32 cellular contexts compared by ENCODE assay signal in the genomic region with DNA sequence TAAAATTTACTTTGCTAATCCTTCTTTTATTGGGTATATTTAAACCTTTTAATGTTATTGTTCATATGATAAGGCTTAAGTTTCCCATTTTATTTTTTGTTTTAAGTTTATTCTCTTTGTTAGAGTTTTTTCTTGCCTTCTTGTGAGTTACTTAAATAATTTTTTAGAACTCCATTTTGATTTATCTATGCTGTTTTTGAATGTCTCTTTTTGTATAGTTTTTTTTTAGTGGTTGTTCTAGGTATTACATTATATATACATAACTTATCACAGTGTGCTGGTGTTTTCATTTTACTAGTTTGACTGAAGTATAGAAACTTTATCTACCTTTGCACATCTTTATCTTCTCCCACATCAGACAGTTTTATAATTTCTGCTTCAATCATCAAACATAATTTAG. TPM values are rescaled to one million over a fixed set of nuclear protein-coding genes. Genes with fewer than 3 reads are reported as not detected.
DNase-seq lines count a peak whose midpoint lies in the region; ATAC-seq, FAIRE-seq and TF ChIP-seq lines count a peak whose summit lies in the region.
"Had no signal": no experiment of that assay in that cellular context is flagged by ENCODE, and none has a peak within 500 bp of the region (broad histone marks: within the 10 kb centered on the region; RNA-seq: fewer than 3 reads in every experiment).

No MANE protein-coding gene starts in this region.

- H3K4me1 ChIP-seq in RWPE2 (ENCODE audit: insufficient read depth, poor library complexity, severe bottlenecking), result peaks cover 2% of the 10 kb centered on the region
- H3K4me1 ChIP-seq in naive thymus-derived CD4-positive, alpha-beta T cell (ENCODE audit: control insufficient read depth in 2 of 2, insufficient read depth in 2 of 2, low read length in 2 of 2), result no peaks in the 10 kb centered on the region
- H3K4me1 ChIP-seq: adrenal gland, body of pancreas, lower lobe of right lung, neural progenitor cell, spleen, transverse colon had no signal

- CTCF ChIA-PET in naive thymus-derived CD4-positive, alpha-beta T cell (lab: Charles Lee), result no interaction called here

- intact Hi-C loops in naive thymus-derived CD4-positive, alpha-beta T cell (cut with micrococcal nuclease), result no loop called here

- H3K27me3 Mint-ChIP-seq in naive thymus-derived CD4-positive, alpha-beta T cell, result peaks cover 0 to 30% (median 0%) of the 10 kb centered on the region in 5 donors

- H3K27ac ChIP-seq in RWPE2 (ENCODE audit: poor library complexity, severe bottlenecking), result no peak overlapping the region
- no peak overlapping the region for H3K27ac ChIP-seq in naive thymus-derived CD4-positive, alpha-beta T cell (ENCODE audit: low read depth, low read length)
- H3K27ac ChIP-seq: adrenal gland, body of pancreas, epithelial cell of prostate, GM23248, lower lobe of right lung, neural progenitor cell, spleen, transverse colon, VCaP had no signal

- H3K27ac Mint-ChIP-seq in naive thymus-derived CD4-positive, alpha-beta T cell, result peak overlapping the region in 6 of 9 donors; percentile 2 to 68 (median 24)
- H3K27ac Mint-ChIP-seq: activated CD4-positive, alpha-beta T cell treated with anti-CD3 and anti-CD28 coated beads, Interleukin-2, amount 10 ng/mL, durations not matched to agents 24 days and 14 days; activated naive CD4-positive, alpha-beta T cell treated with anti-CD3 and anti-CD28 coated beads for 36 hours; neural progenitor cell had no signal

- H3K27me3 ChIP-seq in RWPE2 (ENCODE audit: insufficient read depth, poor library complexity, severe bottlenecking), result no peaks in the 10 kb centered on the region
- H3K27me3 ChIP-seq in naive thymus-derived CD4-positive, alpha-beta T cell (ENCODE audit: control insufficient read depth in 2 of 2, insufficient read depth in 2 of 2, low read length in 2 of 2), result no peaks in the 10 kb centered on the region
- H3K27me3 ChIP-seq: BLaER1 treated with 17β-estradiol and CSF1 and Interleukin-3, amounts not matched to agents 10 nM and 100 nM; body of pancreas; neural progenitor cell; transverse colon had no signal

- no peak overlapping the region for H3K4me3 Mint-ChIP-seq in naive thymus-derived CD4-positive, alpha-beta T cell
- H3K4me3 Mint-ChIP-seq: activated CD4-positive, alpha-beta T cell treated with anti-CD3 and anti-CD28 coated beads, Interleukin-2, amount 10 ng/mL, durations not matched to agents 24 days and 14 days; activated naive CD4-positive, alpha-beta T cell treated with anti-CD3 and anti-CD28 coated beads for 36 hours; neural progenitor cell had no signal

- no peaks in the 10 kb centered on the region for H3K9me3 ChIP-seq in RWPE2 (ENCODE audit: severe bottlenecking)
- no peaks in the 10 kb centered on the region for H3K9me3 ChIP-seq in naive thymus-derived CD4-positive, alpha-beta T cell (ENCODE audit: control insufficient read depth in 2 of 3, low read length in 3 of 3)
- H3K9me3 ChIP-seq: adrenal gland, body of pancreas, lower lobe of right lung, mucosa of descending colon, transverse colon had no signal

- FAIRE-seq in G401.6 (lab: Jason Lieb, UNC), result peak; percentile 33
- FAIRE-seq: GM12891 had no signal

- ATAC-seq in RWPE2 (ENCODE audit: low read depth), result no peak
- ATAC-seq in naive thymus-derived CD4-positive, alpha-beta T cell, result no peak
- ATAC-seq in HG02938 (IDR thresholded peaks at IDR 0.05; ENCODE audit: unreplicated experiment), result no peak
- no peak for ATAC-seq in HG03196 (IDR thresholded peaks at IDR 0.05; ENCODE audit: unreplicated experiment)
- ATAC-seq: body of pancreas, lower lobe of right lung, mucosa of descending colon, right cardiac atrium had no signal

- H3K9me3 Mint-ChIP-seq in naive thymus-derived CD4-positive, alpha-beta T cell, result peaks cover 0 to 7% (median 0%) of the 10 kb centered on the region in 11 donors
- H3K9me3 Mint-ChIP-seq: activated CD4-positive, alpha-beta T cell treated with anti-CD3 and anti-CD28 coated beads, Interleukin-2, amount 10 ng/mL, durations not matched to agents 24 days and 14 days; activated naive CD4-positive, alpha-beta T cell treated with anti-CD3 and anti-CD28 coated beads for 36 hours; neural progenitor cell had no signal

- POLR2A ChIA-PET in naive thymus-derived CD4-positive, alpha-beta T cell (lab: Charles Lee), result no interaction called here

- H3K4me1 Mint-ChIP-seq in naive thymus-derived CD4-positive, alpha-beta T cell, result peaks cover 2 to 20% (median 13%) of the 10 kb centered on the region in 7 donors
- H3K4me1 Mint-ChIP-seq: activated CD4-positive, alpha-beta T cell treated with anti-CD3 and anti-CD28 coated beads, Interleukin-2, amount 10 ng/mL, durations not matched to agents 24 days and 14 days; neural progenitor cell had no signal

- H3K4me3 ChIP-seq in RWPE2 (ENCODE audit: severe bottlenecking), result no peak overlapping the region
- H3K4me3 ChIP-seq in naive thymus-derived CD4-positive, alpha-beta T cell (ENCODE audit: low read length), result no peak overlapping the region
- H3K4me3 ChIP-seq: adrenal gland; BLaER1 treated with 17β-estradiol and CSF1 and Interleukin-3, amounts not matched to agents 10 nM and 100 nM; body of pancreas; GM23248; lower lobe of right lung; mucosa of descending colon; neural progenitor cell; spleen; transverse colon had no signal

- peaks cover 0 to 5% (median 0%) of the 10 kb centered on the region in 5 donors for H3K36me3 Mint-ChIP-seq in naive thymus-derived CD4-positive, alpha-beta T cell
- H3K36me3 Mint-ChIP-seq: neural progenitor cell had no signal

- no peaks in the 10 kb centered on the region for H3K36me3 ChIP-seq in RWPE2 (ENCODE audit: low read depth)
- H3K36me3 ChIP-seq in naive thymus-derived CD4-positive, alpha-beta T cell (ENCODE audit: control insufficient read depth in 2 of 3, insufficient read depth in 3 of 3, low read length in 3 of 3), result no peaks in the 10 kb centered on the region
- H3K36me3 ChIP-seq: adrenal gland; BLaER1 treated with 17β-estradiol and CSF1 and Interleukin-3, amounts not matched to agents 10 nM and 100 nM; lower lobe of right lung; neural progenitor cell; spleen; transverse colon had no signal

- DNase-seq in SIG-M5 treated with dmso at 0.1 percent for 504 hours (lab: John Stamatoyannopoulos, UW; ENCODE audit: unreplicated experiment) (peak; percentile 14), SIG-M5 (lab: John Stamatoyannopoulos, UW) (no peak), RWPE2 (ENCODE audit: low spot score) (no peak)
- peak in 1 of 9 donors; percentile 4 for DNase-seq in naive thymus-derived CD4-positive, alpha-beta T cell
- DNase-seq in activated CD4-positive, alpha-beta T cell treated with anti-CD3 and anti-CD28 coated beads for 4 hours, result no peak
- DNase-seq: activated CD4-positive, alpha-beta T cell treated with anti-CD3 and anti-CD28 coated beads, Interleukin-2, amount 10 ng/mL, durations not matched to agents 24 days and 14 days; activated naive CD4-positive, alpha-beta T cell treated with anti-CD3 and anti-CD28 coated beads for 36 hours; activated T-cell treated with anti-CD3 and anti-CD28 coated beads, Interleukin-2, amount 50 U/mL, for 48 hours; adrenal gland; body of pancreas; Calu3; cerebellar nuclear complex; EL; GM23248; head of caudate nucleus; lower lobe of right lung; mucosa of descending colon; NCI-H1105; NCI-H2029; NCI-H524 treated with DMSO at 0.1 percent for 48 hours; right cardiac atrium; spleen; stimulated activated CD4-positive, alpha-beta T cell treated with anti-CD3 and anti-CD28 coated beads, Interleukin-2, amount 100 ng/mL, for 48 hours; transverse colon had no signal

- peak; percentile 43 for TF ChIP-seq CTCF in RWPE2 (IDR thresholded peaks at IDR 0.05; ENCODE audit: poor library complexity, severe bottlenecking)

RNA-seq across cellular contexts. Expression of a gene that starts 49.4 kb away (rescaled TPM):
- total RNA-seq in naive thymus-derived CD4-positive, alpha-beta T cell, result 1 to 10 TPM in 3 of 5 experiments, under 1 TPM in 1, not detected in 1; 0.98 to 3.2 (median 2.3) TPM
- polyA plus RNA-seq in naive thymus-derived CD4-positive, alpha-beta T cell, result 1 to 10 TPM in 1 of 2 donors, under 1 TPM in 1; 0.44 to 1.8 TPM
- total RNA-seq: activated CD4-positive, alpha-beta T cell treated with anti-CD3 and anti-CD28 coated beads, Interleukin-2, amount 10 ng/mL, durations not matched to agents 24 days and 14 days had no signal
